1 cellular context compared by ENCODE assay signal in the genomic region with DNA sequence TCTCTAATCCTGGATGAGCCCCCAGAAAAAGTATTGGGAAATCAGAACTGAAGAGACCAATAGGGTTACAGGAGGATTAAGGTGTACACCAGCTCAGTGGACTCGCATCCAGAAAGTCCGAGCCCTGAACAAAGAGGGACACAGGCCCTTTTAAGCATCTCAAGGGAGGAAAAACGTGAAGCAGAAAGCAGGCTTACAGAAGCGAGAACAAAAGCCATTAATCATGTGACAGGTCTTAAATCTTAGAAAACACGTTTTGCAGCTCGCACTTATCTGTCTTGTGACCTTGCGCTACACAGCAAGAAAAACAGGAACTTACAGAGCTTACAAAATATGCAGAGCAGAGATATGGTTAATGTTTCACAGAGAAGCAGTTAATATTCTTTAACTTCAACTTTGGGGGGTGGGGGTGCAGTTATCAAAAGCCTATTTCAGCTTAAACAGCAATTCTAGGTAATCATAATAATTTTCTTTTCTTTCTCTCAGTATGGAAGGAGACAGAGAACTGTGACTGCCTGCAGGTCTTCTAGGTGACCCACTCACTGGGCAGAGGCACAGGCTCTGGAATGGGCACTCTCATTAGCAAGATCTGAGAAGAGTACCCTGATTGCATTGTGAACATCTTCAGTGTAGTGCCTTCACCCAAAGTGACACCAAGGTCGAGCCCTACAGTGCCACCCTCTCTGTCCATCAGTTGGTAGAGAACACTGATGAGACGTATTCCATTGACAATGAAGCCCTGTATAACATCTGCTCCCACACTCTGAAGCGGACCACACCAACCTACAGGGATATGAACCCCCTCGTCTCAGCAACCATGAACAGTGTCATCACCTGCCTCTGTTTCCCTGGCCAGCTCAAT.
TF ChIP-seq lines count a peak whose summit lies in the region.

No MANE protein-coding gene starts in this region.

TF ChIP-seq in K562, 482 proteins besides CTCF, POLR2A, EP300 and RAD21 (continued from another document and continues in another):
- TF ChIP-seq CREB3L1 (IDR thresholded peaks at IDR 0.05; ENCODE audit: borderline replicate concordance, low read depth), result no peak
- TF ChIP-seq, protein P1, sequence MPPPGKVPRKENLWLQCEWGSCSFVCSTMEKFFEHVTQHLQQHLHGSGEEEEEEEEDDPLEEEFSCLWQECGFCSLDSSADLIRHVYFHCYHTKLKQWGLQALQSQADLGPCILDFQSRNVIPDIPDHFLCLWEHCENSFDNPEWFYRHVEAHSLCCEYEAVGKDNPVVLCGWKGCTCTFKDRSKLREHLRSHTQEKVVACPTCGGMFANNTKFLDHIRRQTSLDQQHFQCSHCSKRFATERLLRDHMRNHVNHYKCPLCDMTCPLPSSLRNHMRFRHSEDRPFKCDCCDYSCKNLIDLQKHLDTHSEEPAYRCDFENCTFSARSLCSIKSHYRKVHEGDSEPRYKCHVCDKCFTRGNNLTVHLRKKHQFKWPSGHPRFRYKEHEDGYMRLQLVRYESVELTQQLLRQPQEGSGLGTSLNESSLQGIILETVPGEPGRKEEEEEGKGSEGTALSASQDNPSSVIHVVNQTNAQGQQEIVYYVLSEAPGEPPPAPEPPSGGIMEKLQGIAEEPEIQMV (tag; conservative IDR thresholded peaks at IDR 0.05; ENCODE audit: low read depth), result peak; percentile 51
- TF ChIP-seq, protein P2, sequence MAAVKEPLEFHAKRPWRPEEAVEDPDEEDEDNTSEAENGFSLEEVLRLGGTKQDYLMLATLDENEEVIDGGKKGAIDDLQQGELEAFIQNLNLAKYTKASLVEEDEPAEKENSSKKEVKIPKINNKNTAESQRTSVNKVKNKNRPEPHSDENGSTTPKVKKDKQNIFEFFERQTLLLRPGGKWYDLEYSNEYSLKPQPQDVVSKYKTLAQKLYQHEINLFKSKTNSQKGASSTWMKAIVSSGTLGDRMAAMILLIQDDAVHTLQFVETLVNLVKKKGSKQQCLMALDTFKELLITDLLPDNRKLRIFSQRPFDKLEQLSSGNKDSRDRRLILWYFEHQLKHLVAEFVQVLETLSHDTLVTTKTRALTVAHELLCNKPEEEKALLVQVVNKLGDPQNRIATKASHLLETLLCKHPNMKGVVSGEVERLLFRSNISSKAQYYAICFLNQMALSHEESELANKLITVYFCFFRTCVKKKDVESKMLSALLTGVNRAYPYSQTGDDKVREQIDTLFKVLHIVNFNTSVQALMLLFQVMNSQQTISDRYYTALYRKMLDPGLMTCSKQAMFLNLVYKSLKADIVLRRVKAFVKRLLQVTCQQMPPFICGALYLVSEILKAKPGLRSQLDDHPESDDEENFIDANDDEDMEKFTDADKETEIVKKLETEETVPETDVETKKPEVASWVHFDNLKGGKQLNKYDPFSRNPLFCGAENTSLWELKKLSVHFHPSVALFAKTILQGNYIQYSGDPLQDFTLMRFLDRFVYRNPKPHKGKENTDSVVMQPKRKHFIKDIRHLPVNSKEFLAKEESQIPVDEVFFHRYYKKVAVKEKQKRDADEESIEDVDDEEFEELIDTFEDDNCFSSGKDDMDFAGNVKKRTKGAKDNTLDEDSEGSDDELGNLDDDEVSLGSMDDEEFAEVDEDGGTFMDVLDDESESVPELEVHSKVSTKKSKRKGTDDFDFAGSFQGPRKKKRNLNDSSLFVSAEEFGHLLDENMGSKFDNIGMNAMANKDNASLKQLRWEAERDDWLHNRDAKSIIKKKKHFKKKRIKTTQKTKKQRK (IDR thresholded peaks at IDR 0.05; ENCODE audit: borderline replicate concordance, low read depth, low read length), result 0 out of 2 replicates have a peak, but pooled peaks have one; percentile 58
- peak; percentile 98 for TF ChIP-seq ELF4 (CRISPR knock-in tag; IDR thresholded peaks at IDR 0.05)
- TF ChIP-seq KDM2B (CRISPR knock-in tag; IDR thresholded peaks at IDR 0.05), result no peak
- TF ChIP-seq ZNF561 (CRISPR knock-in tag; conservative IDR thresholded peaks at IDR 0.05), result no peak
- TF ChIP-seq NR1H2 (CRISPR knock-in tag; IDR thresholded peaks at IDR 0.05), result no peak
- peak; percentile 92 for TF ChIP-seq CHAMP1 (IDR thresholded peaks at IDR 0.05)
- no peak for TF ChIP-seq DIDO1 (tag; IDR thresholded peaks at IDR 0.05; ENCODE audit: low read depth)
- peak; percentile 88 for TF ChIP-seq PHB2 (IDR thresholded peaks at IDR 0.05; ENCODE audit: low read depth)
- no peak for TF ChIP-seq U2AF2 (optimal IDR thresholded peaks at IDR 0.05; ENCODE audit: low read depth, low read length)
- no peak for TF ChIP-seq ZBTB1 (CRISPR knock-in tag; IDR thresholded peaks at IDR 0.05; ENCODE audit: borderline replicate concordance, low read depth)
- TF ChIP-seq NFIC (IDR thresholded peaks at IDR 0.05), result peak; percentile 75
- no peak for TF ChIP-seq NFYB (IDR thresholded peaks at IDR 0.05; ENCODE audit: extremely low read depth, insufficient read length)
- TF ChIP-seq ZNF41 (CRISPR knock-in tag; conservative IDR thresholded peaks at IDR 0.05), result no peak; the same call in 1 of the 2 replicates
- TF ChIP-seq SMARCE1 (IDR thresholded peaks at IDR 0.05), result peak; percentile 93
- TF ChIP-seq RBM17 (IDR thresholded peaks at IDR 0.05; ENCODE audit: borderline replicate concordance, low read depth, low read length), result no peak
- TF ChIP-seq SMAD2 (IDR thresholded peaks at IDR 0.05; ENCODE audit: low read depth, low read length), result no peak
- no peak for TF ChIP-seq LARP7 (IDR thresholded peaks at IDR 0.05)
- TF ChIP-seq TAF7 (tag; IDR thresholded peaks at IDR 0.05), result no peak
- peak; percentile 40; the same call in 1 of the 2 replicates for TF ChIP-seq ZNF76 (CRISPR knock-in tag; IDR thresholded peaks at IDR 0.05; ENCODE audit: borderline replicate concordance)
- no peak for TF ChIP-seq ZNF830 (CRISPR knock-in tag; IDR thresholded peaks at IDR 0.05)
- peak; percentile 52; the same call in 1 of the 2 replicates for TF ChIP-seq CTBP1 (IDR thresholded peaks at IDR 0.05; ENCODE audit: borderline replicate concordance)
- TF ChIP-seq POLR2G (IDR thresholded peaks at IDR 0.05; ENCODE audit: low read depth, low read length), result no peak
- TF ChIP-seq TEAD2 (tag; IDR thresholded peaks at IDR 0.05), result peak; percentile 4; the same call in 1 of the 2 replicates
- TF ChIP-seq ID3 (CRISPR knock-in tag; IDR thresholded peaks at IDR 0.05), result no peak
- no peak for TF ChIP-seq ID3 (tag; IDR thresholded peaks at IDR 0.05)
- TF ChIP-seq RBM22 (IDR thresholded peaks at IDR 0.05; ENCODE audit: low read depth, low read length, poor library complexity, severe bottlenecking), result no peak
- TF ChIP-seq PATZ1 (CRISPR knock-in tag; IDR thresholded peaks at IDR 0.05; ENCODE audit: borderline replicate concordance), result no peak
- no peak for TF ChIP-seq WHSC1 (IDR thresholded peaks at IDR 0.05; ENCODE audit: low read length)
- TF ChIP-seq GTF2F1 (IDR thresholded peaks at IDR 0.05; ENCODE audit: low read depth, low read length), result no peak
- peak; percentile 15; the same call in 1 of the 2 replicates for TF ChIP-seq USF1 (CRISPR knock-in tag; IDR thresholded peaks at IDR 0.05)
- no peak for TF ChIP-seq NUFIP1 (IDR thresholded peaks at IDR 0.05; ENCODE audit: partially characterized antibody)
- TF ChIP-seq NR2F6 (CRISPR knock-in tag; IDR thresholded peaks at IDR 0.05), result no peak
- TF ChIP-seq NR3C1 (CRISPR knock-in tag; IDR thresholded peaks at IDR 0.05), result no peak
- peak; percentile 74; the same call in 1 of the 2 replicates for TF ChIP-seq L3MBTL2 (IDR thresholded peaks at IDR 0.05)
- TF ChIP-seq SNIP1 (IDR thresholded peaks at IDR 0.05; ENCODE audit: low read depth), result peak; percentile 65; the same call in 1 of the 2 replicates
- 0 out of 2 replicates have a peak, but pooled peaks have one; percentile 19 for TF ChIP-seq HIVEP1 (CRISPR knock-in tag; IDR thresholded peaks at IDR 0.05)
- no peak for TF ChIP-seq ZBED1 (IDR thresholded peaks at IDR 0.05)
- TF ChIP-seq PCBP1 (IDR thresholded peaks at IDR 0.05; ENCODE audit: low read depth, low read length, poor library complexity, severe bottlenecking), result no peak
- TF ChIP-seq, protein P3, sequence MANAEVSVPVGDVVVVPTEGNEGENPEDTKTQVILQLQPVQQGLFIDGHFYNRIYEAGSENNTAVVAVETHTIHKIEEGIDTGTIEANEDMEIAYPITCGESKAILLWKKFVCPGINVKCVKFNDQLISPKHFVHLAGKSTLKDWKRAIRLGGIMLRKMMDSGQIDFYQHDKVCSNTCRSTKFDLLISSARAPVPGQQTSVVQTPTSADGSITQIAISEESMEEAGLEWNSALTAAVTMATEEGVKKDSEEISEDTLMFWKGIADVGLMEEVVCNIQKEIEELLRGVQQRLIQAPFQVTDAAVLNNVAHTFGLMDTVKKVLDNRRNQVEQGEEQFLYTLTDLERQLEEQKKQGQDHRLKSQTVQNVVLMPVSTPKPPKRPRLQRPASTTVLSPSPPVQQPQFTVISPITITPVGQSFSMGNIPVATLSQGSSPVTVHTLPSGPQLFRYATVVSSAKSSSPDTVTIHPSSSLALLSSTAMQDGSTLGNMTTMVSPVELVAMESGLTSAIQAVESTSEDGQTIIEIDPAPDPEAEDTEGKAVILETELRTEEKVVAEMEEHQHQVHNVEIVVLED (CRISPR knock-in tag; IDR thresholded peaks at IDR 0.05), result peak; percentile 65
- no peak for TF ChIP-seq EWSR1 (IDR thresholded peaks at IDR 0.05; ENCODE audit: borderline replicate concordance, low read depth, partially characterized antibody)
- TF ChIP-seq PHF8 (IDR thresholded peaks at IDR 0.05; ENCODE audit: borderline replicate concordance, low read length), result no peak
- peak; percentile 83 for TF ChIP-seq STAT5A (IDR thresholded peaks at IDR 0.05; ENCODE audit: borderline replicate concordance, low read length)
- peak; percentile 67 for TF ChIP-seq ZNF239 (CRISPR knock-in tag; IDR thresholded peaks at IDR 0.05)
- no peak for TF ChIP-seq NCOA4 (IDR thresholded peaks at IDR 0.05; ENCODE audit: partially characterized antibody)
- no peak for TF ChIP-seq CTCFL (IDR thresholded peaks at IDR 0.05; ENCODE audit: borderline replicate concordance, insufficient read depth, low read depth, low read length, poor library complexity, severe bottlenecking)
